Comparison of ENCODE assay signal across 8 cellular contexts in the genomic region with DNA sequence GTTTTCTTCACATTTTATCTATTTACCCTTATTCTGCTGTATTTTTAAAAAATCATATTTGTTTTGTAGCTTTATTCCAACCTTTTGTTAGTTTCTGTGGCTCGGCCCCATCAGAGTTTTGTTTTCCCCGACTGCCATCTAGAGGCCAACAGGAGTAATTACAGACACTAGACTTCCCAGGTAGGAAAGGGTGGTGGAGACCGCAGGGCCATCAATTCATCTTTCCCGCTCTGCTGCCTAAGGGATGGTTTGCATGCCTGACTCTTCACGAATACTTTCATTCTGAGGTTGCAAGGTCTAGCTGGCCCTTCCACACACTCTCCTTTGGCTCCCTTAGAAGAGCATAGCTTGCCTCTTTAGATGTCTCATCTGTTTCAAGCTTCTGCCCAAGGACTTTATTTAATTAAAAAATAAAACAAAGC. TPM values are rescaled to one million over a fixed set of nuclear protein-coding genes. Genes with fewer than 3 reads are reported as not detected.
DNase-seq lines count a peak whose midpoint lies in the region; ATAC-seq, FAIRE-seq and TF ChIP-seq lines count a peak whose summit lies in the region.

No MANE protein-coding gene starts in this region.

- H3K36me3 ChIP-seq in heart right ventricle: no peaks in the 10 kb centered on the region

- FAIRE-seq in D721Med (lab: Jason Lieb, UNC): no peak

- 1 to 5% methylated on average over 5 of the region's 5 CpGs for WGBS in heart right ventricle, 2 donors

- no peaks in the 10 kb centered on the region for H3K36me3 Mint-ChIP-seq in activated naive CD8-positive, alpha-beta T cell treated with anti-CD3 and anti-CD28 coated beads, Interleukin-2, amount 10 ng/mL, durations not matched to agents 7 days and 5 days

- peaks cover 6% of the 10 kb centered on the region for H3K4me1 Mint-ChIP-seq in activated naive CD8-positive, alpha-beta T cell treated with anti-CD3 and anti-CD28 coated beads, Interleukin-2, amount 10 ng/mL, durations not matched to agents 7 days and 5 days

- POLR2A ChIA-PET in activated naive CD8-positive, alpha-beta T cell treated with anti-CD3 and anti-CD28 coated beads, Interleukin-2, amount 10 ng/mL, durations not matched to agents 7 days and 5 days (lab: Charles Lee): interaction anchor here (1.3 kb wide), 1 partner anchor 199 kb away, joined by 4 read pairs; no protein-coding TSS in a partner anchor

- peaks cover 20% of the 10 kb centered on the region for H3K27me3 Mint-ChIP-seq in activated naive CD8-positive, alpha-beta T cell treated with anti-CD3 and anti-CD28 coated beads, Interleukin-2, amount 10 ng/mL, durations not matched to agents 7 days and 5 days

- intact Hi-C loops in heart right ventricle (cut with DNase I): loop anchor here (1.0 to 5.0 kb wide), 6 partner anchors 179 to 206 kb away; no protein-coding TSS in a partner anchor

- H3K4me3 ChIP-seq in HFF-Myc (replicated peaks; ENCODE audit: low read depth, low read length) (no peak overlapping the region), heart right ventricle (no peak overlapping the region)

- DNase-seq in D721Med (ENCODE audit: insufficient read length, low spot score): no peak
- peak; percentile 17 for DNase-seq in HFF-Myc (ENCODE audit: extremely low read depth, low read depth)
- DNase-seq in RPMI7951 (ENCODE audit: low read depth): peak; percentile 48
- no peak for DNase-seq in activated naive CD8-positive, alpha-beta T cell treated with anti-CD3 and anti-CD28 coated beads, Interleukin-2, amount 10 ng/mL, durations not matched to agents 7 days and 5 days
- peak in 1 of 2 donors; percentile 19 for DNase-seq in heart right ventricle
- DNase-seq in retina: peak; percentile 65
- DNase-seq in NCI-H187 (lab: John Stamatoyannopoulos, UW): no peak

- no peak overlapping the region for H3K27ac Mint-ChIP-seq in activated naive CD8-positive, alpha-beta T cell treated with anti-CD3 and anti-CD28 coated beads, Interleukin-2, amount 10 ng/mL, durations not matched to agents 7 days and 5 days

- H3K9me3 ChIP-seq in heart right ventricle: no peaks in the 10 kb centered on the region

- peaks cover 0 to 21% (median 0%) of the 10 kb centered on the region in 9 donors for H3K4me1 ChIP-seq in heart right ventricle

- no peak overlapping the region for H3K4me3 Mint-ChIP-seq in activated naive CD8-positive, alpha-beta T cell treated with anti-CD3 and anti-CD28 coated beads, Interleukin-2, amount 10 ng/mL, durations not matched to agents 7 days and 5 days

- H3K9me3 Mint-ChIP-seq in activated naive CD8-positive, alpha-beta T cell treated with anti-CD3 and anti-CD28 coated beads, Interleukin-2, amount 10 ng/mL, durations not matched to agents 7 days and 5 days: no peaks in the 10 kb centered on the region

- ATAC-seq in activated naive CD8-positive, alpha-beta T cell treated with anti-CD3 and anti-CD28 coated beads, Interleukin-2, amount 10 ng/mL, durations not matched to agents 7 days and 5 days (ENCODE audit: low read depth): peak; percentile 58
- ATAC-seq in heart right ventricle (peak in 6 of 8 donors; percentile 42 to 72 (median 58)), HG02759 (IDR thresholded peaks at IDR 0.05; ENCODE audit: unreplicated experiment) (no peak)

- TF ChIP-seq CTCF in D721Med (IDR thresholded peaks at IDR 0.05; ENCODE audit: insufficient read depth, missing control alignments) (peak; percentile 66), HFF-Myc (IDR thresholded peaks at IDR 0.05; ENCODE audit: low read depth, low read length, missing control alignments) (peak; percentile 77), heart right ventricle (IDR thresholded peaks at IDR 0.05) (peak; percentile 62 to 92 (median 81))

- peaks cover 0 to 5% (median 0%) of the 10 kb centered on the region in 7 donors for H3K27me3 ChIP-seq in heart right ventricle

- H3K27ac ChIP-seq in heart right ventricle: no peak overlapping the region

RNA-seq across cellular contexts. Expression of a gene that starts 38.3 kb away (rescaled TPM):
- total RNA-seq in RPMI7951 (2014; rRNA removed; shearing (Covaris generic)): not detected in 2 replicates
- not detected for total RNA-seq in activated naive CD8-positive, alpha-beta T cell treated with anti-CD3 and anti-CD28 coated beads, Interleukin-2, amount 10 ng/mL, durations not matched to agents 7 days and 5 days
- not detected for total RNA-seq in heart right ventricle
- polyA plus RNA-seq in heart right ventricle: not detected

Comparison
In these comparisons a context has a peak if more than half of its experiments do, and no peak if none do; other contexts are left out.
1. DNase-seq: peak in HFF-Myc (single experiment), RPMI7951 (single experiment) and retina (single experiment); none in D721Med (single experiment), activated naive CD8-positive, alpha-beta T cell treated with anti-CD3 and anti-CD28 coated beads, Interleukin-2, amount 10 ng/mL, durations not matched to agents 7 days and 5 days (single experiment) and NCI-H187 (0 of 2).
2. Peak in every context shown above with its lines, with median percentiles within 50 percentile points of each other: CTCF ChIP-seq.